ENCODE assay signal across 27 cellular contexts in genomic region chr12:34236073-34236472, GRCh38.
"Had no signal": no experiment of that assay in that cellular context is flagged by ENCODE, and none has a peak within 500 bp of the region (broad histone marks: within the 10 kb centered on the region; RNA-seq: fewer than 3 reads in every experiment).

No MANE protein-coding gene starts in this region.

- H3K4me1 Mint-ChIP-seq: activated naive CD8-positive, alpha-beta T cell treated with anti-CD3 and anti-CD28 coated beads, Interleukin-2, amount 50 U/mL, for 24 hours; brain; T-helper 17 cell; WTC11 had no signal

- H3K27me3 Mint-ChIP-seq: activated CD4-positive, alpha-beta memory T cell treated with anti-CD3 and anti-CD28 coated beads for 36 hours; brain; T-helper 17 cell had no signal

- ATAC-seq: activated naive CD4-positive, alpha-beta T cell treated with anti-CD3 and anti-CD28 coated beads, Interleukin-2, amount 50 U/mL, for 72 hours; activated naive CD8-positive, alpha-beta T cell treated with anti-CD3 and anti-CD28 coated beads, Interleukin-2, amount 50 U/mL, for 24 hours; activated T-cell treated with anti-CD3 and anti-CD28 coated beads, Interleukin-2, amount 50 U/mL, for 4 hours; PC-3; T-helper 17 cell; WTC11 had no signal

- H3K4me3 ChIP-seq: ascending aorta, cardiac muscle cell had no signal

- H3K9me3 Mint-ChIP-seq: activated CD4-positive, alpha-beta memory T cell treated with anti-CD3 and anti-CD28 coated beads for 36 hours; activated naive CD4-positive, alpha-beta T cell treated with anti-CD3 and anti-CD28 coated beads, Interleukin-2, amount 50 U/mL, for 72 hours; activated naive CD8-positive, alpha-beta T cell treated with anti-CD3 and anti-CD28 coated beads, Interleukin-2, amount 50 U/mL, for 24 hours; activated T-cell treated with anti-CD3 and anti-CD28 coated beads, Interleukin-2, amount 50 U/mL, for 4 hours had no signal

- H3K4me1 ChIP-seq: ascending aorta had no signal

- H3K27ac Mint-ChIP-seq: activated CD4-positive, alpha-beta memory T cell treated with anti-CD3 and anti-CD28 coated beads for 36 hours; activated naive CD4-positive, alpha-beta T cell treated with anti-CD3 and anti-CD28 coated beads, Interleukin-2, amount 50 U/mL, for 72 hours; activated naive CD8-positive, alpha-beta T cell treated with anti-CD3 and anti-CD28 coated beads, Interleukin-2, amount 50 U/mL, for 24 hours; brain; T-helper 17 cell; WTC11 had no signal

- FAIRE-seq: RCC 7860 had no signal

- DNase-seq: activated CD4-positive, alpha-beta memory T cell treated with anti-CD3 and anti-CD28 coated beads for 36 hours; activated CD4-positive, alpha-beta T cell treated with anti-CD3 and anti-CD28 coated beads for 48 hours; activated CD4-positive, CD25-positive, alpha-beta regulatory T cell treated with anti-CD3 and anti-CD28 coated beads, Interleukin-2, amount 50 U/mL, for 72 hours; activated CD8-positive, alpha-beta memory T cell treated with anti-CD3 and anti-CD28 coated beads for 24 hours; activated effector memory CD4-positive, alpha-beta T cell treated with anti-CD3 and anti-CD28 coated beads, Interleukin-2, amount 50 U/mL, for 16 hours; activated naive CD4-positive, alpha-beta T cell treated with Interleukin-2 at 50 U/mL for 16 hours; activated naive CD8-positive, alpha-beta T cell treated with anti-CD3 and anti-CD28 coated beads, Interleukin-2, amount 50 U/mL, for 24 hours; activated T-cell treated with anti-CD3 and anti-CD28 coated beads, Interleukin-2, amount 50 U/mL, for 4 hours; amniotic stem cell; NCI-H1092; NCI-H1417; NCI-H1694; NCI-H2029; NCI-H2107; NCI-H2171 treated with DMSO at 0.1 percent for 48 hours; NCI-H226; NCI-H510A; PC-3; SIG-M5; T-helper 17 cell; T-helper 9 cell had no signal

- H3K36me3 ChIP-seq: ascending aorta, cardiac muscle cell had no signal

- H3K27me3 ChIP-seq: ascending aorta, cardiac muscle cell had no signal

- H3K4me3 Mint-ChIP-seq: activated CD4-positive, alpha-beta memory T cell treated with anti-CD3 and anti-CD28 coated beads for 36 hours; activated naive CD8-positive, alpha-beta T cell treated with anti-CD3 and anti-CD28 coated beads, Interleukin-2, amount 50 U/mL, for 24 hours; activated T-cell treated with anti-CD3 and anti-CD28 coated beads, Interleukin-2, amount 50 U/mL, for 4 hours; brain; T-helper 17 cell; WTC11 had no signal

- H3K36me3 Mint-ChIP-seq: activated CD4-positive, alpha-beta memory T cell treated with anti-CD3 and anti-CD28 coated beads for 36 hours; activated naive CD4-positive, alpha-beta T cell treated with anti-CD3 and anti-CD28 coated beads, Interleukin-2, amount 50 U/mL, for 72 hours; brain had no signal

- H3K27ac ChIP-seq: ascending aorta, cardiac muscle cell had no signal
